ENCODE assay signal across 19 cellular contexts in genomic region chr6:19841181-19841580, GRCh38. TPM values are rescaled to one million over a fixed set of nuclear protein-coding genes. Genes with fewer than 3 reads are reported as not detected.
DNase-seq lines count a peak whose midpoint lies in the region; ATAC-seq and TF ChIP-seq lines count a peak whose summit lies in the region.
"Had no signal": no experiment of that assay in that cellular context is flagged by ENCODE, and none has a peak within 500 bp of the region (broad histone marks: within the 10 kb centered on the region; RNA-seq: fewer than 3 reads in every experiment).

No MANE protein-coding gene starts in this region.

- peak overlapping the region; percentile 94 for H3K4me3 Mint-ChIP-seq in type B pancreatic cell
- H3K4me3 Mint-ChIP-seq: activated CD4-positive, alpha-beta T cell treated with anti-CD3 and anti-CD28 coated beads, Interleukin-2, amount 10 ng/mL, durations not matched to agents 24 days and 14 days; T-helper 2 cell treated with Interferon-gamma antibody and Interleukin-4, amounts not matched to agents 5 μg/mL and 100 μg/mL, for 36 hours had no signal

- peaks cover 33% of the 10 kb centered on the region for H3K36me3 Mint-ChIP-seq in type B pancreatic cell

- H3K27ac Mint-ChIP-seq in type B pancreatic cell: peak overlapping the region; percentile 6
- H3K27ac Mint-ChIP-seq: activated CD4-positive, alpha-beta T cell treated with anti-CD3 and anti-CD28 coated beads, Interleukin-2, amount 10 ng/mL, durations not matched to agents 24 days and 14 days; T-helper 2 cell treated with Interferon-gamma antibody and Interleukin-4, amounts not matched to agents 5 μg/mL and 100 μg/mL, for 36 hours had no signal

- H3K4me1 ChIP-seq in iPS-20b (ENCODE audit: insufficient read depth, low read length) (peaks cover 26% of the 10 kb centered on the region), upper lobe of left lung (peaks cover 0 to 13% (median 3%) of the 10 kb centered on the region in 4 donors)

- H3K27ac ChIP-seq in VCaP (peak overlapping the region; percentile 94; the same call in 1 of the 2 replicates), iPS-20b (ENCODE audit: low read length) (no peak overlapping the region), upper lobe of left lung (peak overlapping the region in 1 of 4 donors; percentile 22)
- H3K27ac ChIP-seq: gastrocnemius medialis, skin epidermis had no signal

- H3K9ac ChIP-seq in iPS-20b (ENCODE audit: low read depth, low read length): no peak overlapping the region

- no peak for TF ChIP-seq POLR2A in upper lobe of left lung (IDR thresholded peaks at IDR 0.05)

- WGBS in upper lobe of left lung, 2 donors: 52 to 53% methylated on average over 3 of the region's 3 CpGs

- no peaks in the 10 kb centered on the region for H3K9me3 ChIP-seq in iPS-20b (ENCODE audit: insufficient read depth, low read depth, low read length)
- H3K9me3 ChIP-seq in upper lobe of left lung: no peaks in the 10 kb centered on the region
- H3K9me3 ChIP-seq: Caco-2, gastrocnemius medialis, pancreas had no signal

- H3K27me3 ChIP-seq in iPS-20b (ENCODE audit: insufficient read depth, low read length): peaks cover 21% of the 10 kb centered on the region; the same call in 1 of the 2 replicates
- peaks cover 0 to 21% (median 4%) of the 10 kb centered on the region in 4 donors for H3K27me3 ChIP-seq in upper lobe of left lung

- DNase-seq in NCI-H345 (lab: John Stamatoyannopoulos, UW) (peak; percentile 10), NCI-H345 treated with DMSO at 0.1 percent for 48 hours (lab: John Stamatoyannopoulos, UW; ENCODE audit: unreplicated experiment) (no peak), type B pancreatic cell (ENCODE audit: extremely low spot score, unreplicated experiment) (no peak), CD1c-positive myeloid dendritic cell (ENCODE audit: extremely low spot score) (no peak), upper lobe of left lung (no peak)
- DNase-seq: activated CD4-positive, alpha-beta T cell treated with anti-CD3 and anti-CD28 coated beads, Interleukin-2, amount 10 ng/mL, durations not matched to agents 24 days and 14 days; activated naive CD4-positive, alpha-beta T cell treated with anti-CD3 and anti-CD28 coated beads, Interleukin-2, amount 50 U/mL, for 16 hours; activated T-cell treated with anti-CD3 and anti-CD28 coated beads for 4 hours; Caco-2; central memory CD4-positive, alpha-beta T cell; gastrocnemius medialis; pancreas; trophoblast cell had no signal

- no peak for TF ChIP-seq CTCF in VCaP (conservative IDR thresholded peaks at IDR 0.05)
- no peak for TF ChIP-seq CTCF in type B pancreatic cell (conservative IDR thresholded peaks at IDR 0.05)
- TF ChIP-seq CTCF in upper lobe of left lung (IDR thresholded peaks at IDR 0.05): no peak

- ATAC-seq in GM19351 (IDR thresholded peaks at IDR 0.05; ENCODE audit: unreplicated experiment) (no peak), upper lobe of left lung (ENCODE audit: low FRiP score in 2 of 2) (no peak)
- ATAC-seq: gastrocnemius medialis, pancreas, Right ventricle myocardium inferior had no signal

- H3K9me3 Mint-ChIP-seq in type B pancreatic cell: no peaks in the 10 kb centered on the region
- H3K9me3 Mint-ChIP-seq: activated CD4-positive, alpha-beta T cell treated with anti-CD3 and anti-CD28 coated beads, Interleukin-2, amount 10 ng/mL, durations not matched to agents 24 days and 14 days; T-helper 2 cell treated with Interferon-gamma antibody and Interleukin-4, amounts not matched to agents 5 μg/mL and 100 μg/mL, for 36 hours had no signal

- H3K4me3 ChIP-seq in iPS-20b (ENCODE audit: low read length): peak overlapping the region; percentile 93
- H3K4me3 ChIP-seq in upper lobe of left lung: no peak overlapping the region
- H3K4me3 ChIP-seq: gastrocnemius medialis, skin epidermis had no signal

- H3K36me3 ChIP-seq in iPS-20b (ENCODE audit: insufficient read depth, low read depth, low read length): peaks cover 12% of the 10 kb centered on the region
- no peaks in the 10 kb centered on the region for H3K36me3 ChIP-seq in upper lobe of left lung
- H3K36me3 ChIP-seq: gastrocnemius medialis, pancreas had no signal

- no peak for TF ChIP-seq EP300 in upper lobe of left lung (IDR thresholded peaks at IDR 0.05)

- no peaks in the 10 kb centered on the region for H3K27me3 Mint-ChIP-seq in type B pancreatic cell

- H3K4me1 Mint-ChIP-seq in type B pancreatic cell (ENCODE audit: unreplicated experiment): peaks cover 48% of the 10 kb centered on the region
- H3K4me1 Mint-ChIP-seq: activated CD4-positive, alpha-beta T cell treated with anti-CD3 and anti-CD28 coated beads, Interleukin-2, amount 10 ng/mL, durations not matched to agents 24 days and 14 days had no signal

RNA-seq across cellular contexts. Expression of gene ID4, which starts 4.0 kb away (rescaled TPM):
- total RNA-seq in type B pancreatic cell (ENCODE audit: low replicate concordance): 83.6 and 90.9 TPM in 2 replicates
- 10 to 100 TPM; 16.8 to 84.1 (median 36.2) TPM for total RNA-seq in upper lobe of left lung
- total RNA-seq: activated CD4-positive, alpha-beta T cell treated with anti-CD3 and anti-CD28 coated beads, Interleukin-2, amount 10 ng/mL, durations not matched to agents 24 days and 14 days; Caco-2 had no signal
